In genomic region chr16:55465077-55465896, GRCh38 we compare ENCODE assay signal across 9 cellular contexts. TPM values are rescaled to one million over a fixed set of nuclear protein-coding genes. Genes with fewer than 3 reads are reported as not detected.
DNase-seq lines count a peak whose midpoint lies in the region; ATAC-seq and TF ChIP-seq lines count a peak whose summit lies in the region.
"Had no signal": no experiment of that assay in that cellular context is flagged by ENCODE, and none has a peak within 500 bp of the region (broad histone marks: within the 10 kb centered on the region; RNA-seq: fewer than 3 reads in every experiment).

No MANE protein-coding gene starts in this region.

- POLR2A ChIA-PET in WTC11 (lab: Charles Lee): interaction anchor here (0.6 kb wide), 1 partner anchor 1586 kb away, joined by 9 read pairs; no protein-coding TSS in a partner anchor

- DNase-seq in AG20443 (ENCODE audit: low spot score): peak; percentile 88
- DNase-seq in NCI-H2107 treated with DMSO at 0.1 percent for 48 hours (lab: John Stamatoyannopoulos, UW; ENCODE audit: unreplicated experiment): peak; percentile 63
- DNase-seq in WTC11 (ENCODE audit: low spot score): peak; percentile 94
- peak; percentile 89 to 91 for DNase-seq in cardiac fibroblast (ENCODE audit: low read depth in 2 of 2)
- DNase-seq in kidney glomerular epithelial cell (lab: John Stamatoyannopoulos, UW): peak; percentile 81
- DNase-seq in stimulated activated CD4-positive, alpha-beta T cell treated with anti-CD3 and anti-CD28 coated beads, Interleukin-2, amount 100 ng/mL, for 4 hours (ENCODE audit: low read depth): peak; percentile 62

- H3K9me3 Mint-ChIP-seq in WTC11: no peaks in the 10 kb centered on the region
- H3K9me3 Mint-ChIP-seq: IgD-negative memory B cell had no signal

- H3K4me1 Mint-ChIP-seq in WTC11: peaks cover 7% of the 10 kb centered on the region
- H3K4me1 Mint-ChIP-seq: IgD-negative memory B cell had no signal

- CTCF ChIA-PET in WTC11 (lab: Charles Lee): interaction anchor here (0.5 to 3.2 kb wide), 96 partner anchors 9 to 1406 kb away, joined by 3 to 213 read pairs (median 5); partner anchors contain the start of genes CAPNS2, CES1, MMP2 and SLC6A2

- no peak overlapping the region for H3K4me3 Mint-ChIP-seq in WTC11
- H3K4me3 Mint-ChIP-seq: IgD-negative memory B cell had no signal

- no peak overlapping the region for H3K27ac Mint-ChIP-seq in WTC11

- peak; percentile 99 for TF ChIP-seq CTCF in WTC11 (IDR thresholded peaks at IDR 0.05)
- peak; percentile 97 for TF ChIP-seq CTCF in cardiac fibroblast (IDR thresholded peaks at IDR 0.05; ENCODE audit: low read depth, low read length)

- ATAC-seq in GM18868 (IDR thresholded peaks at IDR 0.05; ENCODE audit: unreplicated experiment) (peak; percentile 96), HG03066 (IDR thresholded peaks at IDR 0.05; ENCODE audit: low read depth, unreplicated experiment) (peak; percentile 91), WTC11 (peak; percentile 88)

- H3K4me3 ChIP-seq in cardiac fibroblast (replicated peaks in 1 of 2; ENCODE audit: low read depth in 2 of 2, low read length in 2 of 2): peak overlapping the region in 1 of 2 donors; percentile 22

- H3K36me3 Mint-ChIP-seq in WTC11: no peaks in the 10 kb centered on the region
- H3K36me3 Mint-ChIP-seq: IgD-negative memory B cell had no signal

- H3K27me3 Mint-ChIP-seq in WTC11 (ENCODE audit: low read depth): peaks cover 24% of the 10 kb centered on the region

TF ChIP-seq in WTC11, 78 proteins besides CTCF, POLR2A, EP300 and RAD21:
- peak; percentile 25; the same call in 1 of the 2 replicates for TF ChIP-seq GABPB1 (CRISPR knock-in tag; IDR thresholded peaks at IDR 0.05)
- TF ChIP-seq IRF2 (CRISPR knock-in tag; IDR thresholded peaks at IDR 0.05; ENCODE audit: borderline replicate concordance, low read depth): no peak

RNA-seq across cellular contexts. Expression of gene MMP2, which starts 13.7 kb away (rescaled TPM):
- 51.5 to 61.3 TPM (median 55.8 TPM) in 3 replicates for total RNA-seq in WTC11 (2021)

RNA-seq across cellular contexts. Expression of gene LPCAT2, which starts 43.6 kb away (rescaled TPM):
- 5.8 to 7.1 TPM (median 7.0 TPM) in 3 replicates for total RNA-seq in WTC11 (2021)
